In the genomic region with DNA sequence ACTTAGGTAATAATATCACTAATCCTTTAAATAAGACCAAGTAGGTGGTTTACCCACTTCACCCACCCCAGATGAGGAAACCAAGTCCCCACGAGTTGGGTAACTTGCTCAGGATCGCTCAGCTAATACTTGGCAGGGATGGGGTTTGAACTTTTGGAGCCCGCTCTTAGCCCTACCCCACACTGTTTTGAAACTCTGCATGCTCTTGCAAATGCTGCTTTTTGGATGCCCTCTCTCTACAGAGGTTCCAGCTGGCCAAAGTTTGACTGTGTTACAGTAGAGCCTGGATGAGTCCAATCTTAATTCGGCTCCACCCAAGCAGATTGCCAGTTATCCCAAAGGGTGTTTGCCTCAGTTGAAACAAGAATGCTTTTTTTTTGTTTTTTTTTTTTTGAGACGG, we compare ENCODE assay signal across 22 cellular contexts. TPM values are rescaled to one million over a fixed set of nuclear protein-coding genes. Genes with fewer than 3 reads are reported as not detected.
DNase-seq lines count a peak whose midpoint lies in the region; ATAC-seq and TF ChIP-seq lines count a peak whose summit lies in the region.
"Had no signal": no experiment of that assay in that cellular context is flagged by ENCODE, and none has a peak within 500 bp of the region (broad histone marks: within the 10 kb centered on the region; RNA-seq: fewer than 3 reads in every experiment).

No MANE protein-coding gene starts in this region.

- TF ChIP-seq EP300 in sigmoid colon (IDR thresholded peaks at IDR 0.05), result no peak

- intact Hi-C loops in CD4-positive, alpha-beta memory T cell (cut with micrococcal nuclease), result no loop called here
- intact Hi-C loops in sigmoid colon (cut with DNase I), result no loop called here

- POLR2A ChIA-PET in CD4-positive, alpha-beta memory T cell (lab: Charles Lee; ENCODE audit: partially characterized antibody), result interaction anchor here (0.8 to 21.0 kb wide), 4 partner anchors 10 to 47 kb away, joined by 4 to 469 read pairs (median 143); no protein-coding TSS in a partner anchor

- WGBS in sigmoid colon, 2 donors, result 85 to 87% methylated on average over 5 of the region's 5 CpGs

- no peak for TF ChIP-seq POLR2A in sigmoid colon (IDR thresholded peaks at IDR 0.05)

- H3K4me3 Mint-ChIP-seq in CD4-positive, alpha-beta memory T cell, result peak overlapping the region in 6 of 8 donors; percentile 9 to 89 (median 33)
- no peak overlapping the region for H3K4me3 Mint-ChIP-seq in effector memory CD8-positive, alpha-beta T cell
- H3K4me3 Mint-ChIP-seq in immature natural killer cell, result peak overlapping the region; percentile 50 to 97 (median 95)
- H3K4me3 Mint-ChIP-seq: activated CD8-positive, alpha-beta T cell treated with anti-CD3 and anti-CD28 coated beads, Interleukin-2, amount 10 ng/mL, durations not matched to agents 7 days and 5 days; activated naive CD4-positive, alpha-beta T cell treated with anti-CD3 and anti-CD28 coated beads, Interleukin-2, amount 10 ng/mL, durations not matched to agents 7 days and 5 days; activated T-cell treated with anti-CD3 and anti-CD28 coated beads, Interleukin-2, amount 50 U/mL, for 24 hours had no signal

- H3K9me3 Mint-ChIP-seq in CD4-positive, alpha-beta memory T cell, result peaks cover 0 to 23% (median 11%) of the 10 kb centered on the region in 8 donors
- H3K9me3 Mint-ChIP-seq in effector memory CD8-positive, alpha-beta T cell, result peaks cover 1 to 11% of the 10 kb centered on the region in 2 donors
- peaks cover 0 to 3% (median 0%) of the 10 kb centered on the region in 6 donors for H3K9me3 Mint-ChIP-seq in immature natural killer cell

- no peaks in the 10 kb centered on the region for H3K9me3 ChIP-seq in CD4-positive, alpha-beta memory T cell (ENCODE audit: control insufficient read depth in 1 of 2, low read length in 2 of 2)
- no peaks in the 10 kb centered on the region for H3K9me3 ChIP-seq in sigmoid colon

- peaks cover 17 to 23% of the 10 kb centered on the region in 2 donors for H3K36me3 Mint-ChIP-seq in CD4-positive, alpha-beta memory T cell
- H3K36me3 Mint-ChIP-seq in effector memory CD8-positive, alpha-beta T cell (ENCODE audit: insufficient read depth), result peaks cover 9% of the 10 kb centered on the region
- peaks cover 7 to 21% (median 12%) of the 10 kb centered on the region in 3 donors for H3K36me3 Mint-ChIP-seq in immature natural killer cell

- peaks cover 63 to 99% (median 82%) of the 10 kb centered on the region in 4 donors for H3K4me1 Mint-ChIP-seq in CD4-positive, alpha-beta memory T cell
- H3K4me1 Mint-ChIP-seq in effector memory CD8-positive, alpha-beta T cell (ENCODE audit: low read depth in 2 of 2), result peaks cover 66 to 68% of the 10 kb centered on the region in 2 donors
- H3K4me1 Mint-ChIP-seq in immature natural killer cell, result peaks cover 100% of the 10 kb centered on the region in 2 donors

- H3K27me3 ChIP-seq in CD4-positive, alpha-beta memory T cell (ENCODE audit: insufficient read depth, low read length), result no peaks in the 10 kb centered on the region
- H3K27me3 ChIP-seq in sigmoid colon, result no peaks in the 10 kb centered on the region

- CTCF ChIA-PET in CD4-positive, alpha-beta memory T cell (lab: Charles Lee; ENCODE audit: partially characterized antibody), result interaction anchor here (1.5 to 3.8 kb wide), 4 partner anchors 12 to 54 kb away, joined by 4 to 25 read pairs (median 6); no protein-coding TSS in a partner anchor

- no peaks in the 10 kb centered on the region for H3K36me3 ChIP-seq in CD4-positive, alpha-beta memory T cell (ENCODE audit: insufficient read depth, low read length)
- no peaks in the 10 kb centered on the region for H3K36me3 ChIP-seq in sigmoid colon

- TF ChIP-seq CTCF in sigmoid colon (IDR thresholded peaks at IDR 0.05), result no peak

- no peaks in the 10 kb centered on the region for H3K27me3 Mint-ChIP-seq in CD4-positive, alpha-beta memory T cell
- peaks cover 0 to 5% of the 10 kb centered on the region in 2 donors for H3K27me3 Mint-ChIP-seq in effector memory CD8-positive, alpha-beta T cell
- peaks cover 0 to 15% (median 5%) of the 10 kb centered on the region in 3 donors for H3K27me3 Mint-ChIP-seq in immature natural killer cell (ENCODE audit: low read depth in 3 of 3)

- no peak for DNase-seq in CD4-positive, alpha-beta memory T cell
- DNase-seq in effector memory CD8-positive, alpha-beta T cell, result no peak
- no peak for DNase-seq in immature natural killer cell
- DNase-seq in sigmoid colon, result peak; percentile 69
- DNase-seq in NCI-H510A treated with DMSO at 0.1 percent for 48 hours (lab: John Stamatoyannopoulos, UW), result no peak
- no peak for DNase-seq in DMS 273 treated with DMSO at 0.1 percent for 48 hours (lab: John Stamatoyannopoulos, UW)
- DNase-seq in stimulated activated CD4-positive, alpha-beta T cell treated with anti-CD3 and anti-CD28 coated beads, Interleukin-12 subunit alpha, Interleukin-12 subunit beta, amount 100 ng/mL, for 4 hours, result no peak
- DNase-seq in NCI-H82 (lab: John Stamatoyannopoulos, UW), result no peak
- DNase-seq: activated CD8-positive, alpha-beta T cell treated with anti-CD3 and anti-CD28 coated beads, Interleukin-2, amount 10 ng/mL, durations not matched to agents 7 days and 5 days; activated naive CD4-positive, alpha-beta T cell treated with anti-CD3 and anti-CD28 coated beads, Interleukin-2, amount 10 ng/mL, durations not matched to agents 7 days and 5 days; activated T-cell treated with anti-CD3 and anti-CD28 coated beads, Interleukin-2, amount 50 U/mL, for 24 hours; anterior cingulate cortex; cerebellar nuclear complex; hypothalamus; kidney glomerular epithelial cell; NCI-H1436 treated with DMSO at 0.1 percent for 48 hours; nucleus accumbens; PC-9; stimulated activated naive CD4-positive, alpha-beta T cell had no signal

- H3K27ac ChIP-seq in CD4-positive, alpha-beta memory T cell (ENCODE audit: low read depth, low read length), result no peak overlapping the region
- H3K27ac ChIP-seq in sigmoid colon, result peak overlapping the region; percentile 27 to 95 (median 92)
- H3K27ac ChIP-seq: A549; BLaER1 treated with 17β-estradiol and CSF1 and Interleukin-3, amounts not matched to agents 10 nM and 100 nM; PC-9; SK-N-MC had no signal

- ATAC-seq in effector memory CD8-positive, alpha-beta T cell (replicated peaks), result no peak
- ATAC-seq: A549; activated CD8-positive, alpha-beta T cell treated with anti-CD3 and anti-CD28 coated beads, Interleukin-2, amount 10 ng/mL, durations not matched to agents 7 days and 5 days had no signal

- peaks cover 98% of the 10 kb centered on the region for H3K4me1 ChIP-seq in CD4-positive, alpha-beta memory T cell (ENCODE audit: insufficient read depth, low read length)
- H3K4me1 ChIP-seq in sigmoid colon, result peaks cover 0 to 80% (median 75%) of the 10 kb centered on the region in 4 donors

- no peak overlapping the region for H3K4me3 ChIP-seq in CD4-positive, alpha-beta memory T cell (ENCODE audit: low read length in 2 of 2)
- no peak overlapping the region for H3K4me3 ChIP-seq in sigmoid colon
- H3K4me3 ChIP-seq: A549; BLaER1 treated with 17β-estradiol and CSF1 and Interleukin-3, amounts not matched to agents 10 nM and 100 nM; PC-9; SK-N-MC had no signal

- peak overlapping the region; percentile 75 to 93 (median 78) for H3K27ac Mint-ChIP-seq in CD4-positive, alpha-beta memory T cell
- H3K27ac Mint-ChIP-seq in effector memory CD8-positive, alpha-beta T cell, result peak overlapping the region; percentile 59 to 95
- peak overlapping the region; percentile 93 to 100 (median 98) for H3K27ac Mint-ChIP-seq in immature natural killer cell
- H3K27ac Mint-ChIP-seq: activated CD8-positive, alpha-beta T cell treated with anti-CD3 and anti-CD28 coated beads, Interleukin-2, amount 10 ng/mL, durations not matched to agents 7 days and 5 days; activated naive CD4-positive, alpha-beta T cell treated with anti-CD3 and anti-CD28 coated beads, Interleukin-2, amount 10 ng/mL, durations not matched to agents 7 days and 5 days; activated T-cell treated with anti-CD3 and anti-CD28 coated beads, Interleukin-2, amount 50 U/mL, for 24 hours had no signal

RNA-seq across cellular contexts. Expression of a gene that starts 6.8 kb away (rescaled TPM):
- total RNA-seq in CD4-positive, alpha-beta memory T cell, result 10 to 100 TPM; 53.3 to 56.5 TPM
- polyA plus RNA-seq in CD4-positive, alpha-beta memory T cell, result 10 to 100 TPM; 10.8 to 62.6 TPM
- 100 to 1,000 TPM in 1 of 3 donors, 10 to 100 TPM in 2; 36.8 to 216 (median 71.4) TPM for polyA plus RNA-seq in immature natural killer cell
- 10 to 100 TPM; 34.4 to 67.9 (median 52.3) TPM for total RNA-seq in sigmoid colon
- 10 to 100 TPM; 16.9 to 26.8 (median 17.4) TPM for polyA plus RNA-seq in sigmoid colon

Comparison
In these comparisons a context has a peak if more than half of its experiments do, and no peak if none do; other contexts are left out.
1. H3K4me3 Mint-ChIP-seq: peak in CD4-positive, alpha-beta memory T cell (6 of 8) and immature natural killer cell (5 of 5); none in effector memory CD8-positive, alpha-beta T cell (0 of 2).
2. Peak in every context shown above with its lines, with median percentiles within 50 percentile points of each other: H3K27ac Mint-ChIP-seq.